ENCODE assay signal across 1 cellular context in genomic region chr1:35268282-35269189, GRCh38.
TF ChIP-seq lines count a peak whose summit lies in the region.

Gene ZMYM4 (plus strand): TSS chr1:35268709. CDS start chr1:35269047, 338 bp downstream.

TF ChIP-seq in HepG2, 621 proteins besides CTCF, POLR2A, EP300 and RAD21 (continued from another document and continues in another):
- peak; percentile 72; the same call in 1 of the 2 replicates for TF ChIP-seq PITX1 (CRISPR knock-in tag; IDR thresholded peaks at IDR 0.05)
- TF ChIP-seq ZNF280D (CRISPR knock-in tag; IDR thresholded peaks at IDR 0.05) = no peak
- TF ChIP-seq FOXO4 (CRISPR knock-in tag; conservative IDR thresholded peaks at IDR 0.05) = 0 out of 2 replicates have a peak, but pooled peaks have one; percentile 82
- no peak for TF ChIP-seq KDM5B (CRISPR knock-in tag; IDR thresholded peaks at IDR 0.05; ENCODE audit: borderline replicate concordance)
- TF ChIP-seq NBN (conservative IDR thresholded peaks at IDR 0.05) = no peak
- TF ChIP-seq IRF9 (CRISPR knock-in tag; IDR thresholded peaks at IDR 0.05; ENCODE audit: borderline replicate concordance) = 0 out of 2 replicates have a peak, but pooled peaks have one; percentile 55
- no peak for TF ChIP-seq KDM1A (CRISPR knock-in tag; IDR thresholded peaks at IDR 0.05)
- no peak for TF ChIP-seq ZKSCAN5 (CRISPR knock-in tag; IDR thresholded peaks at IDR 0.05)
- TF ChIP-seq KDM2A (CRISPR knock-in tag; IDR thresholded peaks at IDR 0.05; ENCODE audit: borderline replicate concordance, low read depth) = peak; percentile 58; the same call in 1 of the 2 replicates
- no peak for TF ChIP-seq TBL1XR1 (IDR thresholded peaks at IDR 0.05; ENCODE audit: borderline replicate concordance, low read length, partially characterized antibody)
- TF ChIP-seq MXD3 (CRISPR knock-in tag; IDR thresholded peaks at IDR 0.05) = peak; percentile 27; the same call in 1 of the 2 replicates
- 0 out of 3 replicates have a peak, but pooled peaks have one; percentile 24 for TF ChIP-seq MXI1 (IDR thresholded peaks at IDR 0.05; ENCODE audit: borderline replicate concordance, low read depth, low read length)
- TF ChIP-seq TARDBP (CRISPR knock-in tag; IDR thresholded peaks at IDR 0.05) = no peak
- TF ChIP-seq CENPBD1 (CRISPR knock-in tag; IDR thresholded peaks at IDR 0.05; ENCODE audit: borderline replicate concordance, low read depth) = no peak
- TF ChIP-seq MTF2 (CRISPR knock-in tag; IDR thresholded peaks at IDR 0.05; ENCODE audit: borderline replicate concordance) = 0 out of 2 replicates have a peak, but pooled peaks have one; percentile 63
- no peak for TF ChIP-seq ZBTB44 (CRISPR knock-in tag; IDR thresholded peaks at IDR 0.05)
- peak; percentile 45; the same call in 1 of the 2 replicates for TF ChIP-seq HMGXB3 (CRISPR knock-in tag; IDR thresholded peaks at IDR 0.05; ENCODE audit: borderline replicate concordance)
- peak; percentile 80 for TF ChIP-seq ZNF143 (CRISPR knock-in tag; IDR thresholded peaks at IDR 0.05)
- peak; percentile 38; the same call in 1 of the 2 replicates for TF ChIP-seq THAP9 (CRISPR knock-in tag; IDR thresholded peaks at IDR 0.05; ENCODE audit: borderline replicate concordance)
- TF ChIP-seq ZNF878 (CRISPR knock-in tag; IDR thresholded peaks at IDR 0.05) = no peak
- peak; percentile 57; the same call in 1 of the 2 replicates for TF ChIP-seq ZNF784 (CRISPR knock-in tag; IDR thresholded peaks at IDR 0.05; ENCODE audit: borderline replicate concordance)
- TF ChIP-seq ZKSCAN8 (CRISPR knock-in tag; IDR thresholded peaks at IDR 0.05; ENCODE audit: borderline replicate concordance) = peak; percentile 22; the same call in 1 of the 2 replicates
- TF ChIP-seq AKNA (CRISPR knock-in tag; IDR thresholded peaks at IDR 0.05; ENCODE audit: borderline replicate concordance) = no peak
- no peak for TF ChIP-seq REPIN1 (CRISPR knock-in tag; IDR thresholded peaks at IDR 0.05; ENCODE audit: borderline replicate concordance, low read depth)
- TF ChIP-seq ELF4 (CRISPR knock-in tag; IDR thresholded peaks at IDR 0.05; ENCODE audit: borderline replicate concordance) = no peak
- TF ChIP-seq NR2C2 (CRISPR knock-in tag; IDR thresholded peaks at IDR 0.05; ENCODE audit: borderline replicate concordance) = no peak; the same call in 1 of the 2 replicates
- no peak for TF ChIP-seq JARID2 (CRISPR knock-in tag; IDR thresholded peaks at IDR 0.05; ENCODE audit: insufficient replicate concordance)
- TF ChIP-seq ZNF773 (CRISPR knock-in tag; IDR thresholded peaks at IDR 0.05; ENCODE audit: borderline replicate concordance) = 0 out of 2 replicates have a peak, but pooled peaks have one; percentile 11
- TF ChIP-seq MAX (IDR thresholded peaks at IDR 0.05) = peak; percentile 80
